In genomic region chr2:240959214-240959940, GRCh38 we compare ENCODE assay signal across 22 cellular contexts. TPM values are rescaled to one million over a fixed set of nuclear protein-coding genes. Genes with fewer than 3 reads are reported as not detected.
A peak's percentile ranks its signal among the peaks of the same experiment; 100 is the strongest.
DNase-seq lines count a peak whose midpoint lies in the region; ATAC-seq and TF ChIP-seq lines count a peak whose summit lies in the region.
"Had no signal": no experiment of that assay in that cellular context is flagged by ENCODE, and none has a peak within 500 bp of the region (broad histone marks: within the 10 kb centered on the region; RNA-seq: fewer than 3 reads in every experiment).

No MANE protein-coding gene starts in this region.

- H3K23ac ChIP-seq in mesenchymal stem cell (ENCODE audit: low read length in 2 of 2), result peak overlapping the region in 1 of 2 experiments; percentile 94

- H2BK120ac ChIP-seq in mesenchymal stem cell (ENCODE audit: low read depth, low read length), result peak overlapping the region; percentile 27

- no peak overlapping the region for H3K4me3 Mint-ChIP-seq in activated T-cell treated with anti-CD3 and anti-CD28 coated beads, Interleukin-2, amount 50 U/mL, for 24 hours
- no peak overlapping the region for H3K4me3 Mint-ChIP-seq in activated T-cell treated with anti-CD3 and anti-CD28 coated beads, Interleukin-2, amount 50 U/mL, for 4 hours
- H3K4me3 Mint-ChIP-seq in activated CD8-positive, alpha-beta memory T cell treated with anti-CD3 and anti-CD28 coated beads, Interleukin-2, amount 10 ng/mL, durations not matched to agents 7 days and 5 days, result no peak overlapping the region
- H3K4me3 Mint-ChIP-seq: CD8-positive, alpha-beta T cell; effector memory CD8-positive, alpha-beta T cell; T-cell had no signal

- peaks cover 3 to 23% of the 10 kb centered on the region in 2 experiments for H3K27me3 ChIP-seq in mesenchymal stem cell (ENCODE audit: control insufficient read depth in 1 of 2, insufficient read depth in 1 of 2, low read length in 2 of 2)
- no peaks in the 10 kb centered on the region for H3K27me3 ChIP-seq in testis
- H3K27me3 ChIP-seq: upper lobe of left lung had no signal

- no peak for TF ChIP-seq POLR2A in testis (IDR thresholded peaks at IDR 0.05)

- no peaks in the 10 kb centered on the region for H3K36me3 Mint-ChIP-seq in activated T-cell treated with anti-CD3 and anti-CD28 coated beads, Interleukin-2, amount 50 U/mL, for 24 hours (ENCODE audit: low read depth)
- no peaks in the 10 kb centered on the region for H3K36me3 Mint-ChIP-seq in activated T-cell treated with anti-CD3 and anti-CD28 coated beads, Interleukin-2, amount 50 U/mL, for 4 hours (ENCODE audit: insufficient read depth)
- H3K36me3 Mint-ChIP-seq in activated CD8-positive, alpha-beta memory T cell treated with anti-CD3 and anti-CD28 coated beads, Interleukin-2, amount 10 ng/mL, durations not matched to agents 7 days and 5 days, result no peaks in the 10 kb centered on the region
- H3K36me3 Mint-ChIP-seq: CD8-positive, alpha-beta T cell; T-cell had no signal

- CTCF ChIA-PET in activated CD8-positive, alpha-beta memory T cell treated with anti-CD3 and anti-CD28 coated beads, Interleukin-2, amount 10 ng/mL, durations not matched to agents 7 days and 5 days (lab: Charles Lee), result no interaction called here

- no peak overlapping the region for H2AFZ ChIP-seq in mesenchymal stem cell (ENCODE audit: low read depth, low read length)

- H3K4me1 Mint-ChIP-seq in activated T-cell treated with anti-CD3 and anti-CD28 coated beads, Interleukin-2, amount 50 U/mL, for 24 hours (ENCODE audit: low read depth), result no peaks in the 10 kb centered on the region
- H3K4me1 Mint-ChIP-seq in activated T-cell treated with anti-CD3 and anti-CD28 coated beads, Interleukin-2, amount 50 U/mL, for 4 hours (ENCODE audit: low read depth), result no peaks in the 10 kb centered on the region
- H3K4me1 Mint-ChIP-seq in activated CD8-positive, alpha-beta memory T cell treated with anti-CD3 and anti-CD28 coated beads, Interleukin-2, amount 10 ng/mL, durations not matched to agents 7 days and 5 days, result no peaks in the 10 kb centered on the region
- H3K4me1 Mint-ChIP-seq: T-cell had no signal

- H3K18ac ChIP-seq in mesenchymal stem cell (ENCODE audit: low read depth in 1 of 2, low read length in 2 of 2), result peak overlapping the region; percentile 45 to 90

- no peak overlapping the region for H2BK5ac ChIP-seq in mesenchymal stem cell (ENCODE audit: low read depth, low read length, poor library complexity, severe bottlenecking)

- H2AK5ac ChIP-seq in mesenchymal stem cell (ENCODE audit: low read length, severe bottlenecking), result no peak overlapping the region

- no peak overlapping the region for H3K9ac ChIP-seq in mesenchymal stem cell (ENCODE audit: low read length)

- no peaks in the 10 kb centered on the region for H3K36me3 ChIP-seq in mesenchymal stem cell (ENCODE audit: control insufficient read depth in 1 of 2, insufficient read depth in 2 of 2, low read depth in 1 of 2, low read length in 2 of 2)
- no peaks in the 10 kb centered on the region for H3K36me3 ChIP-seq in testis (ENCODE audit: low read depth, missing control alignments)
- H3K36me3 ChIP-seq: upper lobe of left lung had no signal

- H2BK15ac ChIP-seq in mesenchymal stem cell (ENCODE audit: low read depth, poor library complexity, severe bottlenecking), result peak overlapping the region; percentile 64

- H4K8ac ChIP-seq in mesenchymal stem cell (ENCODE audit: low read length), result peak overlapping the region; percentile 84

- H3K4me1 ChIP-seq in mesenchymal stem cell (ENCODE audit: control insufficient read depth, insufficient read depth, low read depth, low read length) (peaks cover 6% of the 10 kb centered on the region), testis (peaks cover 62% of the 10 kb centered on the region)

- intact Hi-C loops in testis (cut with DNase I; ENCODE audit: low total_unique reads), result no loop called here

- H3K4ac ChIP-seq in mesenchymal stem cell (ENCODE audit: low read depth in 1 of 2, low read length in 2 of 2), result peak overlapping the region; percentile 53 to 75

- H2BK12ac ChIP-seq in mesenchymal stem cell (ENCODE audit: low read length in 2 of 2), result peak overlapping the region; percentile 65 to 82

- no peak overlapping the region for H3K27ac Mint-ChIP-seq in activated T-cell treated with anti-CD3 and anti-CD28 coated beads, Interleukin-2, amount 50 U/mL, for 24 hours
- H3K27ac Mint-ChIP-seq in activated CD8-positive, alpha-beta memory T cell treated with anti-CD3 and anti-CD28 coated beads, Interleukin-2, amount 10 ng/mL, durations not matched to agents 7 days and 5 days, result no peak overlapping the region
- H3K27ac Mint-ChIP-seq: activated T-helper 2 cell treated with anti-CD3 and anti-CD28 coated beads, Interferon-gamma antibody, Interleukin-2, Interleukin-4, amounts not matched to agents 10 μg/mL and 5 μg/mL and 100 μg/mL, durations not matched to agents 14 hours and 24 hours and 36 hours; CD8-positive, alpha-beta T cell; effector memory CD8-positive, alpha-beta T cell; T-cell had no signal

- H3K4me3 ChIP-seq in mesenchymal stem cell (ENCODE audit: insufficient read depth in 1 of 2, low read depth in 1 of 2, low read length in 2 of 2), result no peak overlapping the region
- H3K4me3 ChIP-seq in testis, result no peak overlapping the region

- H3K9me3 ChIP-seq in mesenchymal stem cell (ENCODE audit: control insufficient read depth, low read length) (no peaks in the 10 kb centered on the region), testis (no peaks in the 10 kb centered on the region)
- H3K9me3 ChIP-seq: upper lobe of left lung had no signal

- peak; percentile 17 for DNase-seq in activated T-cell treated with anti-CD3 and anti-CD28 coated beads, Interleukin-2, amount 50 U/mL, for 24 hours
- DNase-seq in activated T-cell treated with anti-CD3 and anti-CD28 coated beads, Interleukin-2, amount 50 U/mL, for 4 hours, result no peak
- peak; percentile 33 for DNase-seq in activated CD8-positive, alpha-beta memory T cell treated with anti-CD3 and anti-CD28 coated beads, Interleukin-2, amount 10 ng/mL, durations not matched to agents 7 days and 5 days
- no peak for DNase-seq in mesenchymal stem cell
- peak; percentile 14 for DNase-seq in testis
- no peak for DNase-seq in RPMI8226
- no peak for DNase-seq in RKO (ENCODE audit: low spot score)
- DNase-seq: activated CD4-positive, alpha-beta T cell treated with anti-CD3 and anti-CD28 coated beads, Interleukin-2, amount 50 U/mL, for 48 hours; central memory CD4-positive, alpha-beta T cell; effector memory CD8-positive, alpha-beta T cell; NCI-H146; NCI-H345; stimulated activated CD4-positive, alpha-beta T cell treated with anti-CD3 and anti-CD28 coated beads, Interleukin-12 subunit alpha, Interleukin-12 subunit beta, amount 100 ng/mL, for 4 hours; stimulated activated naive CD4-positive, alpha-beta T cell had no signal

- H3K27me3 Mint-ChIP-seq in activated T-cell treated with anti-CD3 and anti-CD28 coated beads, Interleukin-2, amount 50 U/mL, for 24 hours, result no peaks in the 10 kb centered on the region
- peaks cover 2% of the 10 kb centered on the region for H3K27me3 Mint-ChIP-seq in activated T-cell treated with anti-CD3 and anti-CD28 coated beads, Interleukin-2, amount 50 U/mL, for 4 hours (ENCODE audit: low read depth)
- H3K27me3 Mint-ChIP-seq in activated CD8-positive, alpha-beta memory T cell treated with anti-CD3 and anti-CD28 coated beads, Interleukin-2, amount 10 ng/mL, durations not matched to agents 7 days and 5 days, result no peaks in the 10 kb centered on the region

- no peak overlapping the region for H3K4me2 ChIP-seq in mesenchymal stem cell (ENCODE audit: low read length, poor library complexity, severe bottlenecking)

- no peaks in the 10 kb centered on the region for H3K79me1 ChIP-seq in mesenchymal stem cell (replicated peaks; ENCODE audit: low read length, poor library complexity, severe bottlenecking)

- peak overlapping the region in 1 of 2 experiments; percentile 61 for H3K14ac ChIP-seq in mesenchymal stem cell (ENCODE audit: low read length in 2 of 2)

- WGBS in mesenchymal stem cell, result 95% methylated on average over 14 of the region's 15 CpGs
- 88 to 91% methylated on average over 14 to 15 of the region's 15 CpGs for WGBS in testis, 2 donors

- H3K9me3 Mint-ChIP-seq in activated T-cell treated with anti-CD3 and anti-CD28 coated beads, Interleukin-2, amount 50 U/mL, for 24 hours, result no peaks in the 10 kb centered on the region
- no peaks in the 10 kb centered on the region for H3K9me3 Mint-ChIP-seq in activated T-cell treated with anti-CD3 and anti-CD28 coated beads, Interleukin-2, amount 50 U/mL, for 4 hours
- no peaks in the 10 kb centered on the region for H3K9me3 Mint-ChIP-seq in activated CD8-positive, alpha-beta memory T cell treated with anti-CD3 and anti-CD28 coated beads, Interleukin-2, amount 10 ng/mL, durations not matched to agents 7 days and 5 days (ENCODE audit: low read depth)
- H3K9me3 Mint-ChIP-seq: activated T-helper 2 cell treated with anti-CD3 and anti-CD28 coated beads, Interferon-gamma antibody, Interleukin-2, Interleukin-4, amounts not matched to agents 10 μg/mL and 5 μg/mL and 100 μg/mL, durations not matched to agents 14 hours and 24 hours and 36 hours; CD8-positive, alpha-beta T cell; effector memory CD8-positive, alpha-beta T cell; T-cell had no signal

- no peak for TF ChIP-seq CTCF in testis (IDR thresholded peaks at IDR 0.05)

- peak overlapping the region; percentile 92 for H4K91ac ChIP-seq in mesenchymal stem cell (ENCODE audit: low read length)

- no peak overlapping the region for H3K27ac ChIP-seq in mesenchymal stem cell (ENCODE audit: low read length, poor library complexity, severe bottlenecking)
- peak overlapping the region; percentile 66 to 68 for H3K27ac ChIP-seq in testis

- no peak for ATAC-seq in activated T-cell treated with anti-CD3 and anti-CD28 coated beads, Interleukin-2, amount 50 U/mL, for 4 hours
- no peak for ATAC-seq in activated CD8-positive, alpha-beta memory T cell treated with anti-CD3 and anti-CD28 coated beads, Interleukin-2, amount 10 ng/mL, durations not matched to agents 7 days and 5 days
- no peak for ATAC-seq in HG03378 (IDR thresholded peaks at IDR 0.05; ENCODE audit: unreplicated experiment)
- ATAC-seq: CD8-positive, alpha-beta T cell; effector memory CD8-positive, alpha-beta T cell; T-cell had no signal

RNA-seq across cellular contexts. Expression of gene SNED1, which starts 39.0 kb away (rescaled TPM):
- total RNA-seq in activated T-cell treated with anti-CD3 and anti-CD28 coated beads, Interleukin-2, amount 50 U/mL, for 4 hours, result 1 to 10 TPM in 2 of 3 donors, under 1 TPM in 1; 0.53 to 2.1 (median 1.3) TPM
- total RNA-seq in activated CD8-positive, alpha-beta memory T cell treated with anti-CD3 and anti-CD28 coated beads, Interleukin-2, amount 10 ng/mL, durations not matched to agents 7 days and 5 days, result 1 to 10 TPM; 3.6 to 4.6 TPM
- polyA plus RNA-seq in mesenchymal stem cell (2013, experiment 1 of 2), result 3.7 TPM
- 3.7 TPM for polyA plus RNA-seq in mesenchymal stem cell (2013, experiment 2 of 2)
- total RNA-seq in testis, result 100 to 1,000 TPM in 1 of 2 donors, 10 to 100 TPM in 1; 82.7 to 107 TPM
- polyA plus RNA-seq in testis (ENCODE audit: insufficient read depth, low read depth, low replicate concordance), result 15.8 TPM

RNA-seq across cellular contexts. Expression of gene CROCC2, which starts 53.2 kb away (rescaled TPM):
- not detected for total RNA-seq in activated T-cell treated with anti-CD3 and anti-CD28 coated beads, Interleukin-2, amount 50 U/mL, for 4 hours
- not detected for total RNA-seq in activated CD8-positive, alpha-beta memory T cell treated with anti-CD3 and anti-CD28 coated beads, Interleukin-2, amount 10 ng/mL, durations not matched to agents 7 days and 5 days
- not detected for polyA plus RNA-seq in mesenchymal stem cell (2013, experiment 1 of 2)
- polyA plus RNA-seq in mesenchymal stem cell (2013, experiment 2 of 2), result not detected
- under 1 TPM; 0.43 to 0.55 TPM for total RNA-seq in testis
- polyA plus RNA-seq in testis (ENCODE audit: insufficient read depth, low read depth, low replicate concordance), result 0.51 TPM
- total RNA-seq: activated T-helper 2 cell treated with anti-CD3 and anti-CD28 coated beads, Interferon-gamma antibody, Interleukin-2, Interleukin-4, amounts not matched to agents 10 μg/mL and 5 μg/mL and 100 μg/mL, durations not matched to agents 14 hours and 24 hours and 36 hours; CD8-positive, alpha-beta T cell; Daoy; M059J; T-cell had no signal
- polyA plus RNA-seq: keratinocyte had no signal

Comparison
In these comparisons a context has a peak if more than half of its experiments do, and no peak if none do; other contexts are left out.
1. DNase-seq: peak in activated T-cell treated with anti-CD3 and anti-CD28 coated beads, Interleukin-2, amount 50 U/mL, for 24 hours (single experiment), activated CD8-positive, alpha-beta memory T cell treated with anti-CD3 and anti-CD28 coated beads, Interleukin-2, amount 10 ng/mL, durations not matched to agents 7 days and 5 days (single experiment) and testis (single experiment); none in activated T-cell treated with anti-CD3 and anti-CD28 coated beads, Interleukin-2, amount 50 U/mL, for 4 hours (single experiment), mesenchymal stem cell (single experiment), RPMI8226 (single experiment) and RKO (single experiment).
2. RNA of gene SNED1, which starts 39.0 kb away (total RNA-seq): 82.7 to 107 TPM in testis; 3.6 to 4.6 TPM in activated CD8-positive, alpha-beta memory T cell treated with anti-CD3 and anti-CD28 coated beads, Interleukin-2, amount 10 ng/mL, durations not matched to agents 7 days and 5 days and 0.53 to 2.1 TPM in activated T-cell treated with anti-CD3 and anti-CD28 coated beads, Interleukin-2, amount 50 U/mL, for 4 hours; every median in the first group is over 10 times any median in the second.